ENCODE assay signal across 16 cellular contexts in the genomic region with DNA sequence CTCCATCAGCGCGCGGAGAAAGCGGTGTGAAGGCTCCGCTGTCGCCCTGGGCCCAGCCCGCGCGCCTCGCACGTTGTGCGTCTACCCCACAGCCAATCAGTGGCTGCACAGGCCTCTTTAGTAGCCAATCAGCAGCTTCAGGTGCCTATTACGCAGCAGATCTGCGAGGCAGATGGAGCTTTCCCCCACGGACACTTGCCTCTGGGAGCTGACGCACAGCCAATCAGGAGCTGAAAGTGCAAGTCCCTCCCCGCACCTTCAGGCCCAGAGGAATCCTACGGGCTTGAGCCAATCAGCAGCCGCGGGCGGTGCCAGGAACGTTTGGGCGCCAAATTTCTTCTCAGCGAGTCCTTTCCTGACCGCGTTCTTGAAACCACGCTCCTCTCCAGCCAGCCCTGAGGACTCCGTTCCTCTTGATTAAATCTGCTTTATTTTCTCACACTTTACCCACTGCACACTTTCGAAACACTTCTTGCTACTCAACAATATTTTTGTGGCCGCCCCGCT. TPM values are rescaled to one million over a fixed set of nuclear protein-coding genes. Genes with fewer than 3 reads are reported as not detected.
A peak's percentile ranks its signal among the peaks of the same experiment; 100 is the strongest.
DNase-seq lines count a peak whose midpoint lies in the region; ATAC-seq and TF ChIP-seq lines count a peak whose summit lies in the region.
"Had no signal": no experiment of that assay in that cellular context is flagged by ENCODE, and none has a peak within 500 bp of the region (broad histone marks: within the 10 kb centered on the region; RNA-seq: fewer than 3 reads in every experiment).

No MANE protein-coding gene starts in this region.

- H3K4me3 ChIP-seq in smooth muscle cell = no peak overlapping the region
- H3K4me3 ChIP-seq: hepatocyte had no signal

- TF ChIP-seq CTCF in smooth muscle cell (IDR thresholded peaks at IDR 0.05; ENCODE audit: borderline replicate concordance, insufficient read depth, poor library complexity, severe bottlenecking) = no peak

- peak overlapping the region; percentile 13 for H3K4me3 Mint-ChIP-seq in dendritic cell treated with granulocyte-macrophage colony-stimulating factor and Interleukin-4, amounts not matched to agents 40 ng/mL and 50 ng/mL, for 4 days
- H3K4me3 Mint-ChIP-seq in stimulated activated naive CD8-positive, alpha-beta T cell treated with anti-CD3 and anti-CD28 coated beads, Interleukin-15, Interleukin-2, amounts not matched to agents 100 ng/mL and 50 ng/mL, for 24 hours = peak overlapping the region; percentile 26

- no peak overlapping the region for H3K27ac Mint-ChIP-seq in dendritic cell treated with granulocyte-macrophage colony-stimulating factor and Interleukin-4, amounts not matched to agents 40 ng/mL and 50 ng/mL, for 4 days
- H3K27ac Mint-ChIP-seq in stimulated activated naive CD8-positive, alpha-beta T cell treated with anti-CD3 and anti-CD28 coated beads, Interleukin-15, Interleukin-2, amounts not matched to agents 100 ng/mL and 50 ng/mL, for 24 hours = no peak overlapping the region
- H3K27ac Mint-ChIP-seq: stimulated activated naive B cell treated with anti-CD40 and anti-IgM and Interleukin-4, amounts not matched to agents 10 μg/mL and 1 μg/mL and 100 μg/mL, for 72 hours had no signal

- no peak overlapping the region for H2AFZ ChIP-seq in smooth muscle cell (ENCODE audit: low read depth)
- H2AFZ ChIP-seq: hepatocyte had no signal

- no peaks in the 10 kb centered on the region for H3K36me3 Mint-ChIP-seq in dendritic cell treated with granulocyte-macrophage colony-stimulating factor and Interleukin-4, amounts not matched to agents 40 ng/mL and 50 ng/mL, for 4 days (ENCODE audit: low read depth)
- H3K36me3 Mint-ChIP-seq in stimulated activated naive CD8-positive, alpha-beta T cell treated with anti-CD3 and anti-CD28 coated beads, Interleukin-15, Interleukin-2, amounts not matched to agents 100 ng/mL and 50 ng/mL, for 24 hours (ENCODE audit: low read depth) = no peaks in the 10 kb centered on the region
- H3K36me3 Mint-ChIP-seq: stimulated activated naive B cell treated with anti-CD40 and anti-IgM and Interleukin-4, amounts not matched to agents 10 μg/mL and 1 μg/mL and 100 μg/mL, for 72 hours had no signal

- no peaks in the 10 kb centered on the region for H3F3A ChIP-seq in smooth muscle cell (ENCODE audit: low read depth)

- H3K9me3 Mint-ChIP-seq in dendritic cell treated with granulocyte-macrophage colony-stimulating factor and Interleukin-4, amounts not matched to agents 40 ng/mL and 50 ng/mL, for 4 days = no peaks in the 10 kb centered on the region
- H3K9me3 Mint-ChIP-seq in stimulated activated naive CD8-positive, alpha-beta T cell treated with anti-CD3 and anti-CD28 coated beads, Interleukin-15, Interleukin-2, amounts not matched to agents 100 ng/mL and 50 ng/mL, for 24 hours = no peaks in the 10 kb centered on the region

- no peaks in the 10 kb centered on the region for H3K79me2 ChIP-seq in smooth muscle cell (ENCODE audit: low read depth)
- H3K79me2 ChIP-seq: hepatocyte had no signal

- no peaks in the 10 kb centered on the region for H3K4me1 ChIP-seq in smooth muscle cell (ENCODE audit: low read depth)

- no peak overlapping the region for H3K27ac ChIP-seq in smooth muscle cell (ENCODE audit: low read depth)
- H3K27ac ChIP-seq: epithelial cell of prostate, hepatocyte had no signal

- no peaks in the 10 kb centered on the region for H3K36me3 ChIP-seq in smooth muscle cell (ENCODE audit: low read depth)

- ATAC-seq in left cardiac atrium = no peak

- peaks cover 40% of the 10 kb centered on the region for H3K4me1 Mint-ChIP-seq in dendritic cell treated with granulocyte-macrophage colony-stimulating factor and Interleukin-4, amounts not matched to agents 40 ng/mL and 50 ng/mL, for 4 days (ENCODE audit: low read depth)
- H3K4me1 Mint-ChIP-seq in stimulated activated naive CD8-positive, alpha-beta T cell treated with anti-CD3 and anti-CD28 coated beads, Interleukin-15, Interleukin-2, amounts not matched to agents 100 ng/mL and 50 ng/mL, for 24 hours (ENCODE audit: low read depth) = no peaks in the 10 kb centered on the region

- no peak overlapping the region for H3K9ac ChIP-seq in smooth muscle cell (ENCODE audit: low read depth)

- peaks cover 37% of the 10 kb centered on the region for H3K27me3 Mint-ChIP-seq in dendritic cell treated with granulocyte-macrophage colony-stimulating factor and Interleukin-4, amounts not matched to agents 40 ng/mL and 50 ng/mL, for 4 days
- H3K27me3 Mint-ChIP-seq in stimulated activated naive CD8-positive, alpha-beta T cell treated with anti-CD3 and anti-CD28 coated beads, Interleukin-15, Interleukin-2, amounts not matched to agents 100 ng/mL and 50 ng/mL, for 24 hours = peaks cover 16% of the 10 kb centered on the region

- DNase-seq in activated T-cell treated with anti-CD3 and anti-CD28 coated beads for 48 hours (ENCODE audit: low read depth) (peak; percentile 24), activated T-cell treated with anti-CD3 and anti-CD28 coated beads for 4 hours (no peak), NOMO-1 treated with dmso at 0.1 percent for 144 hours (lab: John Stamatoyannopoulos, UW; ENCODE audit: unreplicated experiment) (peak; percentile 53), NCI-H187 (lab: John Stamatoyannopoulos, UW) (no peak), smooth muscle cell (lab: John Stamatoyannopoulos, UW; ENCODE audit: unreplicated experiment) (no peak), left cardiac atrium (no peak)
- DNase-seq: activated effector memory CD4-positive, alpha-beta T cell treated with anti-CD3 and anti-CD28 coated beads, Interleukin-2, amount 50 U/mL, for 16 hours; DND-41; mammary epithelial cell; stimulated activated naive B cell treated with anti-CD40 and anti-IgM and Interleukin-4, amounts not matched to agents 10 μg/mL and 1 μg/mL and 100 μg/mL, for 72 hours had no signal

- no peaks in the 10 kb centered on the region for H4K20me1 ChIP-seq in smooth muscle cell (ENCODE audit: low read depth)

- 53% methylated on average over 27 of the region's 31 CpGs for WGBS in smooth muscle cell (ENCODE audit: low lambda C conversion rate)

- H3K27me3 ChIP-seq in smooth muscle cell (ENCODE audit: low read depth) = peaks cover 16% of the 10 kb centered on the region

- no peaks in the 10 kb centered on the region for H3K9me3 ChIP-seq in smooth muscle cell (replicated peaks; ENCODE audit: low read depth)

- no peak overlapping the region for H3K4me2 ChIP-seq in smooth muscle cell
- H3K4me2 ChIP-seq: hepatocyte had no signal

- intact Hi-C loops in dendritic cell treated with granulocyte-macrophage colony-stimulating factor and Interleukin-4, amounts not matched to agents 40 ng/mL and 50 ng/mL, for 4 days (cut with micrococcal nuclease) = no loop called here
- intact Hi-C loops in left cardiac atrium (cut with DNase I) = no loop called here

RNA-seq across cellular contexts. Expression of gene SIGLEC7, which starts 39.9 kb away (rescaled TPM):
- not detected in 2 replicates for total RNA-seq in smooth muscle cell
- polyA plus RNA-seq in smooth muscle cell = not detected in 2 replicates
- total RNA-seq in left cardiac atrium = 1 to 10 TPM; 1.6 to 2.2 TPM
- total RNA-seq: LHCN-M2, mammary epithelial cell, osteoblast had no signal
- polyA plus RNA-seq: mammary epithelial cell had no signal

RNA-seq across cellular contexts. Expression of gene CD33, which starts 42.9 kb away (rescaled TPM):
- total RNA-seq in smooth muscle cell = not detected in 2 replicates
- not detected in 2 replicates for polyA plus RNA-seq in smooth muscle cell
- 10 to 100 TPM in 1 of 2 donors, 1 to 10 TPM in 1; 3.2 to 11.4 TPM for total RNA-seq in left cardiac atrium
- total RNA-seq: mammary epithelial cell, osteoblast had no signal

RNA-seq across cellular contexts. Expression of gene SIGLEC9, which starts 57.3 kb away (rescaled TPM):
- total RNA-seq in smooth muscle cell (not detected in 2 replicates), left cardiac atrium (1 to 10 TPM; 5.1 to 6.6 TPM)
- not detected in 2 replicates for polyA plus RNA-seq in smooth muscle cell
- total RNA-seq: LHCN-M2, mammary epithelial cell, osteoblast had no signal
- polyA plus RNA-seq: mammary epithelial cell had no signal

Comparison
In these comparisons a context has a peak if more than half of its experiments do, and no peak if none do; other contexts are left out.
1. DNase-seq: peak in activated T-cell treated with anti-CD3 and anti-CD28 coated beads for 48 hours (single experiment) and NOMO-1 treated with dmso at 0.1 percent for 144 hours (single experiment); none in activated T-cell treated with anti-CD3 and anti-CD28 coated beads for 4 hours (single experiment), NCI-H187 (0 of 2), smooth muscle cell (single experiment) and left cardiac atrium (single experiment).